In the genomic region with DNA sequence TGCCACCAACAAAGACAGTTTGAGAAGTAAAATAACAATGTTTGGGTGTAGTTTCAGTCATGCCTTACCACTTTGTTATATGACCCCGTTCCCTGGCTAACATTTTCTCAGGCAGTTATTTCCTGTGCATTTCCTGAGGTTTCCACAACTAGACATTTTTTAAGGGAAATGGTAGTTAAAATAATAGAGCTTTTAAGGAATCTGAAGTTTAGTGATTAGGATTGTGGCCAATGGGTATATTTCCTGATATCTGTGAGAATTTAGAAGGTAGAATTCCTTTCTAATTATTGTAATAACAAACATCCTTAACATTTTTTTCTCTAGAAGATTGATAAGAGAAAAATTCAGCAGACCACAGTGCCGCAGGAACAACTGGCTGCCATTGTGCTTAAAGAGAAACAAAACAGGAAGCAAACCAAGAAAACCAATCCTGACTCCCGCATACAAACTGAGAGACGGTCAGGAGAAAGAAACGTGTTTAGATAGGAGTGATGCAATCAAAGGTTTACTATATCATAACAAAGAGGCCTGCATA, we compare ENCODE assay signal across 18 cellular contexts.
DNase-seq lines count a peak whose midpoint lies in the region; ATAC-seq and TF ChIP-seq lines count a peak whose summit lies in the region.
"Had no signal": no experiment of that assay in that cellular context is flagged by ENCODE, and none has a peak within 500 bp of the region (broad histone marks: within the 10 kb centered on the region; RNA-seq: fewer than 3 reads in every experiment).

No MANE protein-coding gene starts in this region.

- no peaks in the 10 kb centered on the region for H3K36me3 Mint-ChIP-seq in natural killer cell treated with Interleukin-12 subunit alpha and Interleukin-12 subunit beta and Interleukin-15 and Interleukin-18, amount 100 ng/mL, for 72 hours
- no peaks in the 10 kb centered on the region for H3K36me3 Mint-ChIP-seq in activated CD8-positive, alpha-beta memory T cell treated with anti-CD3 and anti-CD28 coated beads, Interleukin-2, amount 10 ng/mL, durations not matched to agents 7 days and 5 days

- DNase-seq in HS-27A (ENCODE audit: low read depth) (peak; percentile 26), adipocyte (ENCODE audit: low read depth) (peak; percentile 70), fibroblast of the aortic adventitia (ENCODE audit: low read depth) (peak; percentile 81), NCI-H1436 (lab: John Stamatoyannopoulos, UW) (no peak), epidermal melanocyte (ENCODE audit: insufficient read length, low spot score) (no peak)
- DNase-seq in natural killer cell treated with Interleukin-12 subunit alpha and Interleukin-12 subunit beta and Interleukin-15 and Interleukin-18, amount 100 ng/mL, for 72 hours (ENCODE audit: low spot score): no peak
- DNase-seq in activated CD8-positive, alpha-beta memory T cell treated with anti-CD3 and anti-CD28 coated beads, Interleukin-2, amount 10 ng/mL, durations not matched to agents 7 days and 5 days: no peak
- DNase-seq: dorsolateral prefrontal cortex; left ventricle myocardium superior; NCI-H2029 treated with DMSO at 0.1 percent for 48 hours; NCI-H526 treated with DMSO at 0.1 percent for 48 hours; nephron progenitor cell; stimulated activated CD4-positive, alpha-beta T cell treated with anti-CD3 and anti-CD28 coated beads, Interleukin-2, amount 100 ng/mL, for 24 hours; substantia nigra had no signal

- no peaks in the 10 kb centered on the region for H3K79me2 ChIP-seq in parathyroid adenoma

- peak overlapping the region; percentile 59 for H2AFZ ChIP-seq in parathyroid adenoma

- H3K4me3 Mint-ChIP-seq in natural killer cell treated with Interleukin-12 subunit alpha and Interleukin-12 subunit beta and Interleukin-15 and Interleukin-18, amount 100 ng/mL, for 72 hours: no peak overlapping the region
- no peak overlapping the region for H3K4me3 Mint-ChIP-seq in activated CD8-positive, alpha-beta memory T cell treated with anti-CD3 and anti-CD28 coated beads, Interleukin-2, amount 10 ng/mL, durations not matched to agents 7 days and 5 days
- H3K4me3 Mint-ChIP-seq: B cell, nephron progenitor cell had no signal

- CTCF ChIA-PET in activated CD8-positive, alpha-beta memory T cell treated with anti-CD3 and anti-CD28 coated beads, Interleukin-2, amount 10 ng/mL, durations not matched to agents 7 days and 5 days (lab: Charles Lee): no interaction called here

- H3K27ac ChIP-seq in parathyroid adenoma: no peak overlapping the region
- H3K27ac ChIP-seq: dorsolateral prefrontal cortex, VCaP had no signal

- H3K36me3 ChIP-seq in adipocyte (ENCODE audit: control insufficient read depth, insufficient read depth, low read length, severe bottlenecking) (no peaks in the 10 kb centered on the region), parathyroid adenoma (ENCODE audit: control insufficient read depth, insufficient read depth, low read length) (no peaks in the 10 kb centered on the region)

- ATAC-seq in natural killer cell treated with Interleukin-12 subunit alpha and Interleukin-12 subunit beta and Interleukin-15 and Interleukin-18, amount 100 ng/mL, for 72 hours: no peak
- no peak for ATAC-seq in activated CD8-positive, alpha-beta memory T cell treated with anti-CD3 and anti-CD28 coated beads, Interleukin-2, amount 10 ng/mL, durations not matched to agents 7 days and 5 days
- ATAC-seq: left ventricle myocardium superior had no signal

- H3K27me3 Mint-ChIP-seq in natural killer cell treated with Interleukin-12 subunit alpha and Interleukin-12 subunit beta and Interleukin-15 and Interleukin-18, amount 100 ng/mL, for 72 hours: no peaks in the 10 kb centered on the region
- no peaks in the 10 kb centered on the region for H3K27me3 Mint-ChIP-seq in activated CD8-positive, alpha-beta memory T cell treated with anti-CD3 and anti-CD28 coated beads, Interleukin-2, amount 10 ng/mL, durations not matched to agents 7 days and 5 days
- H3K27me3 Mint-ChIP-seq: B cell had no signal

- H3K9ac ChIP-seq in adipocyte (ENCODE audit: low read length) (no peak overlapping the region), parathyroid adenoma (no peak overlapping the region)

- H3K9me3 ChIP-seq in adipocyte (ENCODE audit: control insufficient read depth, low read length): peaks cover 5% of the 10 kb centered on the region
- H3K9me3 ChIP-seq in parathyroid adenoma (ENCODE audit: control insufficient read depth, low read length): no peaks in the 10 kb centered on the region

- TF ChIP-seq CTCF in fibroblast of the aortic adventitia (IDR thresholded peaks at IDR 0.05; ENCODE audit: insufficient read depth, low read length) (no peak), parathyroid adenoma (IDR thresholded peaks at IDR 0.05) (no peak)

- H3K4me1 ChIP-seq in adipocyte (ENCODE audit: control insufficient read depth, insufficient read depth, low read length) (peaks cover 11% of the 10 kb centered on the region), parathyroid adenoma (no peaks in the 10 kb centered on the region)

- no peak overlapping the region for H3K4me3 ChIP-seq in adipocyte (ENCODE audit: low read length)
- no peak overlapping the region for H3K4me3 ChIP-seq in fibroblast of the aortic adventitia (ENCODE audit: low read depth, low read length)
- H3K4me3 ChIP-seq in parathyroid adenoma (ENCODE audit: low read depth, low read length): no peak overlapping the region
- H3K4me3 ChIP-seq: dorsolateral prefrontal cortex had no signal

- H3K4me2 ChIP-seq in parathyroid adenoma (ENCODE audit: low read length): peak overlapping the region; percentile 20

- no peaks in the 10 kb centered on the region for H3K4me1 Mint-ChIP-seq in natural killer cell treated with Interleukin-12 subunit alpha and Interleukin-12 subunit beta and Interleukin-15 and Interleukin-18, amount 100 ng/mL, for 72 hours (ENCODE audit: low read depth in 2 of 2)
- H3K4me1 Mint-ChIP-seq in activated CD8-positive, alpha-beta memory T cell treated with anti-CD3 and anti-CD28 coated beads, Interleukin-2, amount 10 ng/mL, durations not matched to agents 7 days and 5 days: no peaks in the 10 kb centered on the region
- H3K4me1 Mint-ChIP-seq: B cell had no signal

- H3K9me3 Mint-ChIP-seq in natural killer cell treated with Interleukin-12 subunit alpha and Interleukin-12 subunit beta and Interleukin-15 and Interleukin-18, amount 100 ng/mL, for 72 hours: peaks cover 12% of the 10 kb centered on the region
- H3K9me3 Mint-ChIP-seq in activated CD8-positive, alpha-beta memory T cell treated with anti-CD3 and anti-CD28 coated beads, Interleukin-2, amount 10 ng/mL, durations not matched to agents 7 days and 5 days (ENCODE audit: low read depth): peaks cover 7% of the 10 kb centered on the region

- no peaks in the 10 kb centered on the region for H3K27me3 ChIP-seq in adipocyte (replicated peaks; ENCODE audit: control insufficient read depth, insufficient read depth, low read length)
- no peaks in the 10 kb centered on the region for H3K27me3 ChIP-seq in parathyroid adenoma (ENCODE audit: control insufficient read depth, insufficient read depth, low read length)
- H3K27me3 ChIP-seq: dorsolateral prefrontal cortex had no signal

- no peak overlapping the region for H3K27ac Mint-ChIP-seq in natural killer cell treated with Interleukin-12 subunit alpha and Interleukin-12 subunit beta and Interleukin-15 and Interleukin-18, amount 100 ng/mL, for 72 hours
- H3K27ac Mint-ChIP-seq in activated CD8-positive, alpha-beta memory T cell treated with anti-CD3 and anti-CD28 coated beads, Interleukin-2, amount 10 ng/mL, durations not matched to agents 7 days and 5 days: no peak overlapping the region
- H3K27ac Mint-ChIP-seq: activated T-helper 2 cell treated with anti-CD3 and anti-CD28 coated beads, Interferon-gamma antibody, Interleukin-2, Interleukin-4, amounts not matched to agents 10 μg/mL and 5 μg/mL and 100 μg/mL, durations not matched to agents 14 hours and 24 hours and 36 hours; B cell; nephron progenitor cell had no signal

Comparison
In these comparisons a context has a peak if more than half of its experiments do, and no peak if none do; other contexts are left out.
1. DNase-seq: peak in HS-27A (single experiment), adipocyte (single experiment) and fibroblast of the aortic adventitia (single experiment); none in NCI-H1436 (single experiment), natural killer cell treated with Interleukin-12 subunit alpha and Interleukin-12 subunit beta and Interleukin-15 and Interleukin-18, amount 100 ng/mL, for 72 hours (single experiment), activated CD8-positive, alpha-beta memory T cell treated with anti-CD3 and anti-CD28 coated beads, Interleukin-2, amount 10 ng/mL, durations not matched to agents 7 days and 5 days (single experiment) and epidermal melanocyte (single experiment).